In genomic region chr7:44064791-44065430, GRCh38 we compare ENCODE assay signal across 10 cellular contexts. TPM values are rescaled to one million over a fixed set of nuclear protein-coding genes. Genes with fewer than 3 reads are reported as not detected.
DNase-seq lines count a peak whose midpoint lies in the region; ATAC-seq and TF ChIP-seq lines count a peak whose summit lies in the region.
"Had no signal": no experiment of that assay in that cellular context is flagged by ENCODE, and none has a peak within 500 bp of the region (broad histone marks: within the 10 kb centered on the region; RNA-seq: fewer than 3 reads in every experiment).

No MANE protein-coding gene starts in this region.

- H3K27ac ChIP-seq in SK-N-SH (ENCODE audit: low read depth in 2 of 2, low read length in 1 of 2): peak overlapping the region in 1 of 2 experiments; percentile 18; a peak in 1 of 4 replicates
- H3K27ac ChIP-seq in heart left ventricle: peak overlapping the region; percentile 54 to 91 (median 80)
- H3K27ac ChIP-seq in sigmoid colon: no peak overlapping the region
- H3K27ac ChIP-seq: HL-60 had no signal

- TF ChIP-seq POLR2A in heart left ventricle (IDR thresholded peaks at IDR 0.05) (no peak), sigmoid colon (IDR thresholded peaks at IDR 0.05) (no peak)

- H3K27me3 ChIP-seq in SK-N-SH (ENCODE audit: insufficient read depth) (no peaks in the 10 kb centered on the region), heart left ventricle (no peaks in the 10 kb centered on the region), sigmoid colon (no peaks in the 10 kb centered on the region)

- H3K4me3 ChIP-seq in SK-N-SH (ENCODE audit: low read depth in 2 of 2, low read length in 1 of 2) (peak overlapping the region in 1 of 2 experiments; percentile 13; a peak in 1 of 4 replicates), heart left ventricle (peak overlapping the region; percentile 31 to 64 (median 54)), sigmoid colon (peak overlapping the region in 1 of 4 donors; percentile 4)

- H3K4me1 ChIP-seq in SK-N-SH (ENCODE audit: control insufficient read depth in 1 of 2, insufficient read depth in 2 of 2, low read depth in 1 of 2, low read length in 1 of 2) (peaks cover 4 to 43% of the 10 kb centered on the region in 2 experiments; a peak in 3 of 4 replicates), heart left ventricle (peaks cover 0 to 77% (median 32%) of the 10 kb centered on the region in 12 donors), sigmoid colon (peaks cover 0 to 25% (median 20%) of the 10 kb centered on the region in 4 donors)

- no peaks in the 10 kb centered on the region for H4K20me1 ChIP-seq in SK-N-SH (ENCODE audit: insufficient read depth)

- TF ChIP-seq EP300 in SK-N-SH (IDR thresholded peaks at IDR 0.05; ENCODE audit: borderline replicate concordance in 1 of 2, low read depth in 1 of 2, low read length in 1 of 2) (no peak), sigmoid colon (IDR thresholded peaks at IDR 0.05) (no peak)

- DNase-seq in NCI-H1417 (lab: John Stamatoyannopoulos, UW) (peak in 2 of 3 experiments; percentile 55 to 74), NCI-H1417 treated with DMSO at 0.1 percent for 48 hours (lab: John Stamatoyannopoulos, UW) (no peak), SK-N-SH (peak; percentile 71), heart left ventricle (peak in 2 of 5 donors; percentile 40 to 66), sigmoid colon (peak; percentile 68), foreskin melanocyte (no peak), NCI-H82 (lab: John Stamatoyannopoulos, UW) (no peak)
- DNase-seq: ACHN had no signal

- H3K9ac ChIP-seq in SK-N-SH: no peak overlapping the region

- H3K36me3 ChIP-seq in SK-N-SH (replicated peaks in 1 of 2; ENCODE audit: control insufficient read depth in 1 of 2, insufficient read depth in 2 of 2, low read length in 1 of 2) (peaks cover 7 to 27% of the 10 kb centered on the region in 2 experiments), heart left ventricle (peaks cover 0 to 29% (median 20%) of the 10 kb centered on the region in 9 donors), sigmoid colon (peaks cover 1 to 29% (median 8%) of the 10 kb centered on the region in 4 donors)

- H3K9me2 ChIP-seq in SK-N-SH: no peaks in the 10 kb centered on the region

- ATAC-seq in heart left ventricle: peak in 3 of 4 donors; percentile 8 to 16 (median 9)
- ATAC-seq in HG02973 (IDR thresholded peaks at IDR 0.05; ENCODE audit: unreplicated experiment): no peak

- POLR2A ChIA-PET in SK-N-SH (lab: Yijun Ruan, JAX): interaction anchor here (0.8 to 1.9 kb wide), 7 partner anchors 8 to 1503 kb away, joined by 3 to 11 read pairs (median 5); partner anchors contain the start of genes DBNL and POLD2

- CTCF ChIA-PET in SK-N-SH (lab: Yijun Ruan, JAX): interaction anchor here (1.7 to 2.5 kb wide), 2 partner anchors 12 to 131 kb away, joined by 6 to 11 read pairs; no protein-coding TSS in a partner anchor

- no peak for TF ChIP-seq CTCF in SK-N-SH (IDR thresholded peaks at IDR 0.05)
- TF ChIP-seq CTCF in heart left ventricle (IDR thresholded peaks at IDR 0.05): no peak
- TF ChIP-seq CTCF in sigmoid colon (IDR thresholded peaks at IDR 0.05): no peak

- intact Hi-C loops in heart left ventricle (cut with DNase I) (no loop called here), sigmoid colon (cut with DNase I) (no loop called here)

- TF ChIP-seq RAD21 in SK-N-SH (IDR thresholded peaks at IDR 0.05; ENCODE audit: low read length): no peak

- WGBS in SK-N-SH (ENCODE audit: low lambda C conversion rate): 27% methylated on average over 19 of the region's 33 CpGs
- 12 to 24% (median 19%) methylated on average over 15 to 33 of the region's 33 CpGs for WGBS in heart left ventricle, 4 donors
- WGBS in sigmoid colon, 2 donors: 14 to 46% methylated on average over 33 of the region's 33 CpGs

- H3K79me2 ChIP-seq in SK-N-SH (ENCODE audit: insufficient read depth): no peaks in the 10 kb centered on the region

- no peaks in the 10 kb centered on the region for H3K9me3 ChIP-seq in SK-N-SH
- H3K9me3 ChIP-seq in heart left ventricle: no peaks in the 10 kb centered on the region
- no peaks in the 10 kb centered on the region for H3K9me3 ChIP-seq in sigmoid colon

- peaks cover 34% of the 10 kb centered on the region for H3F3A ChIP-seq in SK-N-SH (replicated peaks; ENCODE audit: insufficient read depth)

- H3K4me2 ChIP-seq in SK-N-SH: no peak overlapping the region

- no peak overlapping the region for H2AFZ ChIP-seq in SK-N-SH (ENCODE audit: low read depth)

TF ChIP-seq in SK-N-SH, 30 proteins besides CTCF, POLR2A, EP300 and RAD21:
- TF ChIP-seq USF1 (IDR thresholded peaks at IDR 0.05; ENCODE audit: borderline replicate concordance, low read depth) (no peak), JUND (IDR thresholded peaks at IDR 0.05) (no peak), PBX3 (IDR thresholded peaks at IDR 0.05) (0 out of 2 replicates have a peak, but pooled peaks have one; percentile 1), EZH2phosphoT487 (IDR thresholded peaks at IDR 0.05; ENCODE audit: borderline replicate concordance, low read depth) (no peak)

RNA-seq across cellular contexts. Expression of gene PGAM2, which starts 0.5 kb away (rescaled TPM):
- 0.79 and 1.5 TPM in 2 replicates for polyA plus RNA-seq in SK-N-SH (2012; rRNA removed)
- polyA plus RNA-seq in SK-N-SH (2012; cell fraction: cytosol; rRNA removed): 0.96 and 1.0 TPM in 2 replicates
- 1.6 and 2.5 TPM in 2 replicates for polyA plus RNA-seq in SK-N-SH (2012; cell fraction: nucleus; rRNA removed)
- total RNA-seq in heart left ventricle: 1,000 to 10,000 TPM in 1 of 9 donors, 100 to 1,000 TPM in 8; 300 to 1,183 (median 555) TPM
- polyA plus RNA-seq in heart left ventricle: 1,000 to 10,000 TPM in 1 of 2 donors, 100 to 1,000 TPM in 1; 242 to 2,064 TPM
- total RNA-seq in sigmoid colon: 1 to 10 TPM in 2 of 4 donors, under 1 TPM in 2; 0.71 to 2.1 (median 1.1) TPM
- 1 to 10 TPM in 2 of 3 donors, not detected in 1; 1.2 to 3.0 TPM for polyA plus RNA-seq in sigmoid colon

RNA-seq across cellular contexts. Expression of gene POLM, which starts 17.4 kb away (rescaled TPM):
- polyA plus RNA-seq in SK-N-SH (2012; rRNA removed) (17.4 and 23.1 TPM in 2 replicates), heart left ventricle (10 to 100 TPM; 10.3 to 13.7 TPM), sigmoid colon (10 to 100 TPM in 1 of 3 donors, 1 to 10 TPM in 2; 5.5 to 23.4 (median 9.6) TPM)
- polyA plus RNA-seq in SK-N-SH (2012; cell fraction: cytosol; rRNA removed): 4.2 and 7.5 TPM in 2 replicates
- polyA plus RNA-seq in SK-N-SH (2012; cell fraction: nucleus; rRNA removed): 117 and 123 TPM in 2 replicates
- total RNA-seq in heart left ventricle (10 to 100 TPM; 10.1 to 24.3 (median 14.0) TPM), sigmoid colon (10 to 100 TPM; 17.5 to 39.9 (median 24.8) TPM)

RNA-seq across cellular contexts. Expression of gene DBNL, which starts 20.4 kb away (rescaled TPM):
- polyA plus RNA-seq in SK-N-SH (2012; rRNA removed) (230 and 244 TPM in 2 replicates), heart left ventricle (10 to 100 TPM; 39.3 to 86.3 TPM), sigmoid colon (100 to 1,000 TPM in 2 of 3 donors, 10 to 100 TPM in 1; 91.9 to 149 (median 102) TPM)
- polyA plus RNA-seq in SK-N-SH (2012; cell fraction: cytosol; rRNA removed): 127 and 173 TPM in 2 replicates
- 290 and 333 TPM in 2 replicates for polyA plus RNA-seq in SK-N-SH (2012; cell fraction: nucleus; rRNA removed)
- total RNA-seq in heart left ventricle (10 to 100 TPM; 29.9 to 76.7 (median 42.9) TPM), sigmoid colon (100 to 1,000 TPM in 1 of 4 donors, 10 to 100 TPM in 3; 76.7 to 124 (median 86.6) TPM)

RNA-seq across cellular contexts. Expression of gene AEBP1, which starts 39.2 kb away (rescaled TPM):
- polyA plus RNA-seq in SK-N-SH (2012; rRNA removed): 40.3 and 105 TPM in 2 replicates
- 36.3 and 54.8 TPM in 2 replicates for polyA plus RNA-seq in SK-N-SH (2012; cell fraction: cytosol; rRNA removed)
- polyA plus RNA-seq in SK-N-SH (2012; cell fraction: nucleus; rRNA removed): 278 and 326 TPM in 2 replicates
- total RNA-seq in heart left ventricle: 10 to 100 TPM; 15.2 to 51.1 (median 25.4) TPM
- 10 to 100 TPM; 10.9 to 20.2 TPM for polyA plus RNA-seq in heart left ventricle
- total RNA-seq in sigmoid colon: 100 to 1,000 TPM in 2 of 4 donors, 10 to 100 TPM in 2; 74.6 to 182 (median 128) TPM
- polyA plus RNA-seq in sigmoid colon: 10 to 100 TPM in 2 of 3 donors, 1 to 10 TPM in 1; 2.5 to 37.7 (median 12.0) TPM

RNA-seq across cellular contexts. Expression of gene POLD2, which starts 58.4 kb away (rescaled TPM):
- polyA plus RNA-seq in SK-N-SH (2012; rRNA removed): 163 and 194 TPM in 2 replicates
- polyA plus RNA-seq in SK-N-SH (2012; cell fraction: cytosol; rRNA removed): 97.4 and 129 TPM in 2 replicates
- 209 and 258 TPM in 2 replicates for polyA plus RNA-seq in SK-N-SH (2012; cell fraction: nucleus; rRNA removed)
- total RNA-seq in heart left ventricle: 100 to 1,000 TPM in 1 of 9 donors, 10 to 100 TPM in 8; 74.1 to 150 (median 89.2) TPM
- polyA plus RNA-seq in heart left ventricle: 100 to 1,000 TPM in 1 of 2 donors, 10 to 100 TPM in 1; 67.0 to 176 TPM
- total RNA-seq in sigmoid colon: 10 to 100 TPM; 20.3 to 40.5 (median 29.5) TPM
- polyA plus RNA-seq in sigmoid colon: 10 to 100 TPM; 31.9 to 91.2 (median 39.0) TPM

Comparison
In these comparisons a context has a peak if more than half of its experiments do, and no peak if none do; other contexts are left out.
1. DNase-seq: peak in NCI-H1417 (2 of 3), SK-N-SH (single experiment) and sigmoid colon (single experiment); none in NCI-H1417 treated with DMSO at 0.1 percent for 48 hours (single experiment), foreskin melanocyte (single experiment) and NCI-H82 (single experiment).
2. H3K27ac ChIP-seq: peak in heart left ventricle (12 of 12); none in sigmoid colon (0 of 4).
3. RNA of gene PGAM2, which starts 0.5 kb away (polyA plus RNA-seq): 242 to 2,064 TPM in heart left ventricle; 1.2 to 3.0 TPM in sigmoid colon and 0.79 to 2.5 TPM in SK-N-SH; every median in the first group is over 10 times any median in the second.